Comparison of ENCODE assay signal across 12 cellular contexts in genomic region chr4:165079476-165079875, GRCh38. TPM values are rescaled to one million over a fixed set of nuclear protein-coding genes. Genes with fewer than 3 reads are reported as not detected.
DNase-seq lines count a peak whose midpoint lies in the region; ATAC-seq, FAIRE-seq and TF ChIP-seq lines count a peak whose summit lies in the region.
"Had no signal": no experiment of that assay in that cellular context is flagged by ENCODE, and none has a peak within 500 bp of the region (broad histone marks: within the 10 kb centered on the region; RNA-seq: fewer than 3 reads in every experiment).

No MANE protein-coding gene starts in this region.

- no peaks in the 10 kb centered on the region for H3K4me1 ChIP-seq in GM12878 (ENCODE audit: control insufficient read depth, insufficient read depth, low read length)

- H3K4me1 Mint-ChIP-seq in activated CD4-positive, alpha-beta T cell treated with anti-CD3 and anti-CD28 coated beads for 36 hours, result no peaks in the 10 kb centered on the region

- no peaks in the 10 kb centered on the region for H3K9me3 ChIP-seq in GM12878 (replicated peaks; ENCODE audit: control insufficient read depth, insufficient read depth, low read length)

- H4K20me1 ChIP-seq in GM12878 (ENCODE audit: control insufficient read depth, insufficient read depth), result no peaks in the 10 kb centered on the region

- no peak overlapping the region for H3K9ac ChIP-seq in GM12878 (ENCODE audit: control insufficient read depth, insufficient read depth, low read length)

- ATAC-seq in GM12878, result no peak
- ATAC-seq in left colon, result peak; percentile 80
- no peak for ATAC-seq in activated CD4-positive, alpha-beta T cell treated with anti-CD3 and anti-CD28 coated beads for 36 hours
- ATAC-seq in sciatic nerve, result no peak
- ATAC-seq: natural killer cell treated with Interleukin-12 subunit alpha and Interleukin-12 subunit beta and Interleukin-15 and Interleukin-18, amount 100 ng/mL, for 72 hours had no signal

- H3K36me3 Mint-ChIP-seq in activated CD4-positive, alpha-beta T cell treated with anti-CD3 and anti-CD28 coated beads for 36 hours (ENCODE audit: low read depth), result peaks cover 14% of the 10 kb centered on the region
- H3K36me3 Mint-ChIP-seq: natural killer cell treated with Interleukin-12 subunit alpha and Interleukin-12 subunit beta and Interleukin-15 and Interleukin-18, amount 100 ng/mL, for 72 hours had no signal

- H3K36me3 ChIP-seq in GM12878 (ENCODE audit: control insufficient read depth in 2 of 2, insufficient read depth in 2 of 2, low read length in 1 of 2), result no peaks in the 10 kb centered on the region; a peak in 1 of 4 replicates

- no peak overlapping the region for H3K27ac Mint-ChIP-seq in activated CD4-positive, alpha-beta T cell treated with anti-CD3 and anti-CD28 coated beads for 36 hours
- H3K27ac Mint-ChIP-seq: natural killer cell treated with Interleukin-12 subunit alpha and Interleukin-12 subunit beta and Interleukin-15 and Interleukin-18, amount 100 ng/mL, for 72 hours had no signal

- no peak overlapping the region for H3K27ac ChIP-seq in GM12878 (ENCODE audit: control insufficient read depth, insufficient read depth)

- H3K4me3 ChIP-seq in GM12878, result no peak overlapping the region

- no peak for TF ChIP-seq POLR2A in GM12878 (IDR thresholded peaks at IDR 0.05; ENCODE audit: low read depth, low read length)

- POLR2A ChIA-PET in GM12878 (lab: Charles Lee), result no interaction called here
- POLR2A ChIA-PET in activated CD4-positive, alpha-beta T cell treated with anti-CD3 and anti-CD28 coated beads for 36 hours (lab: Charles Lee), result no interaction called here

- DNase-seq in G401 (ENCODE audit: low spot score), result peak; percentile 72
- DNase-seq in NAMALWA (ENCODE audit: low spot score), result peak; percentile 17
- DNase-seq in GM12878 (ENCODE audit: low read depth, low spot score), result no peak
- peak; percentile 76 to 77 for DNase-seq in left colon
- DNase-seq in activated CD4-positive, alpha-beta T cell treated with anti-CD3 and anti-CD28 coated beads for 36 hours, result no peak
- no peak for DNase-seq in sciatic nerve (ENCODE audit: low spot score)
- no peak for DNase-seq in effector CD4-positive, alpha-beta T cell
- DNase-seq in GM19239 (ENCODE audit: insufficient read length, low spot score), result no peak
- DNase-seq: SIG-M5; stimulated activated CD8-positive, alpha-beta memory T cell treated with anti-CD3 and anti-CD28 coated beads, Interleukin-4, amount 100 ng/mL, for 48 hours had no signal

- RAD21 ChIA-PET in GM12878 (lab: Charles Lee; ENCODE audit: unreplicated experiment), result no interaction called here

- H3K4me2 ChIP-seq in GM12878 (ENCODE audit: control insufficient read depth, insufficient read depth), result no peak overlapping the region

- SMC1A ChIA-PET in GM12878 (lab: Charles Lee; ENCODE audit: uncharacterized antibody, unreplicated experiment), result no interaction called here

- intact Hi-C loops in GM12878 (cut with micrococcal nuclease; ENCODE audit: unreplicated experiment), result no loop called here
- intact Hi-C loops in left colon (cut with DNase I, micrococcal nuclease), result no loop called here
- intact Hi-C loops in activated CD4-positive, alpha-beta T cell treated with anti-CD3 and anti-CD28 coated beads for 36 hours (cut with DNase I, micrococcal nuclease), result no loop called here
- intact Hi-C loops in sciatic nerve (cut with DNase I), result no loop called here

- TF ChIP-seq EP300 in GM12878 (IDR thresholded peaks at IDR 0.05; ENCODE audit: borderline replicate concordance in 1 of 2, control insufficient read depth in 1 of 2, low read depth in 2 of 2, low read length in 2 of 2), result no peak

- no peaks in the 10 kb centered on the region for H3K27me3 ChIP-seq in GM12878 (replicated peaks in 1 of 2; ENCODE audit: control insufficient read depth in 2 of 2, insufficient read depth in 2 of 2, low read length in 1 of 2)

- H3K27me3 Mint-ChIP-seq in activated CD4-positive, alpha-beta T cell treated with anti-CD3 and anti-CD28 coated beads for 36 hours, result no peaks in the 10 kb centered on the region
- H3K27me3 Mint-ChIP-seq: natural killer cell treated with Interleukin-12 subunit alpha and Interleukin-12 subunit beta and Interleukin-15 and Interleukin-18, amount 100 ng/mL, for 72 hours had no signal

- in situ Hi-C loops in G401 (cut with HindIII; ENCODE audit: low sequenced_read_pairs) (no loop called here), GM12878 (cut with MboI) (no loop called here)

- CTCF ChIA-PET in GM12878 (lab: Yijun Ruan, JAX), result interaction anchor here (0.9 kb wide), 1 partner anchor 18 kb away, joined by 3 read pairs; no protein-coding TSS in a partner anchor
- CTCF ChIA-PET in activated CD4-positive, alpha-beta T cell treated with anti-CD3 and anti-CD28 coated beads for 36 hours (lab: Charles Lee), result no interaction called here

- H2AFZ ChIP-seq in GM12878 (ENCODE audit: control insufficient read depth, low read depth, low read length), result no peak overlapping the region

- no TSS peak for BruUV-seq in GM12878 (replicated peaks; lab: Mats Ljungman, UMichigan)

- H3K9me3 Mint-ChIP-seq in activated CD4-positive, alpha-beta T cell treated with anti-CD3 and anti-CD28 coated beads for 36 hours (ENCODE audit: low read depth), result no peaks in the 10 kb centered on the region
- H3K9me3 Mint-ChIP-seq: natural killer cell treated with Interleukin-12 subunit alpha and Interleukin-12 subunit beta and Interleukin-15 and Interleukin-18, amount 100 ng/mL, for 72 hours had no signal

- 78% methylated on average over 6 of the region's 6 CpGs for WGBS in GM12878 (ENCODE audit: insufficient coverage, insufficient replicate concordance, low lambda C conversion rate, missing lambda C conversion rate)

- no peaks in the 10 kb centered on the region for H3K79me2 ChIP-seq in GM12878 (ENCODE audit: control insufficient read depth, insufficient read depth, low read length)

- TF ChIP-seq CTCF in GM12878 (IDR thresholded peaks at IDR 0.05 in 2 of 3, conservative IDR thresholded peaks at IDR 0.05 in 1 of 3; ENCODE audit: control insufficient read depth in 2 of 3, extremely low read depth in 1 of 3, insufficient read depth in 1 of 3, low read depth in 3 of 3, low read length in 3 of 3), result no peak

- TF ChIP-seq RAD21 in GM12878 (IDR thresholded peaks at IDR 0.05; ENCODE audit: insufficient read depth, low read depth, low read length), result no peak

- no peak for FAIRE-seq in GM12878 (lab: Jason Lieb, UNC)
- FAIRE-seq in GM19239 (lab: Jason Lieb, UNC), result no peak

- no peak overlapping the region for H3K4me3 Mint-ChIP-seq in activated CD4-positive, alpha-beta T cell treated with anti-CD3 and anti-CD28 coated beads for 36 hours
- H3K4me3 Mint-ChIP-seq: natural killer cell treated with Interleukin-12 subunit alpha and Interleukin-12 subunit beta and Interleukin-15 and Interleukin-18, amount 100 ng/mL, for 72 hours had no signal

RNA-seq across cellular contexts. Expression of gene TRIM75, which starts 25.8 kb away (rescaled TPM):
- not detected in 2 replicates for total RNA-seq in G401 (2014; rRNA removed; shearing (Covaris generic))
- total RNA-seq in GM12878 (2013; cell fraction: nucleolus; rRNA removed), result not detected in 2 replicates
- total RNA-seq in GM12878 (2014; rRNA removed), result not detected in 2 replicates
- total RNA-seq in GM12878 (2014; rRNA removed; fragmentation: Illumina TruSeq; extraction: Trizol), result not detected in 2 replicates
- total RNA-seq in GM12878 (2021), result not detected in 2 replicates
- not detected for polyA plus RNA-seq in GM12878 (2011; ENCODE audit: low read depth)
- not detected in 2 replicates for polyA plus RNA-seq in GM12878 (2011; rRNA removed)
- not detected in 2 replicates for polyA plus RNA-seq in GM12878 (2011; cell fraction: cytosol; rRNA removed)
- polyA plus RNA-seq in GM12878 (2011; cell fraction: nucleus; rRNA removed), result not detected in 2 replicates
- not detected in 2 replicates for polyA plus RNA-seq in GM12878 (2012)
- polyA plus RNA-seq in GM12878 (2014; fragmentation: Illumina TruSeq; extraction: Trizol), result not detected in 2 replicates
- not detected for polyA plus RNA-seq in GM12878 (2014; fragmentation: Nextera tagmentation; extraction: Ambion mirVana)
- polyA plus RNA-seq in GM12878 (2014; rRNA removed), result not detected in 2 replicates
- not detected for polyA plus RNA-seq in GM12878 (2016; fragmentation: Nextera tagmentation; extraction: Ambion mirVana)
- not detected in 2 replicates for polyA minus RNA-seq in GM12878 (2011; rRNA and poly(A)+ RNA removed)
- not detected in 2 replicates for polyA minus RNA-seq in GM12878 (2011; cell fraction: cytosol; rRNA and poly(A)+ RNA removed)
- not detected in 2 replicates for polyA minus RNA-seq in GM12878 (2011; cell fraction: nucleus; rRNA and poly(A)+ RNA removed)
- not detected for total RNA-seq in left colon
- not detected for total RNA-seq in activated CD4-positive, alpha-beta T cell treated with anti-CD3 and anti-CD28 coated beads for 36 hours
- not detected for total RNA-seq in sciatic nerve
- total RNA-seq: natural killer cell treated with Interleukin-12 subunit alpha and Interleukin-12 subunit beta and Interleukin-15 and Interleukin-18, amount 100 ng/mL, for 72 hours had no signal
- polyA plus RNA-seq: esophagus had no signal

RNA-seq across cellular contexts. Expression of gene TMEM192, which starts 33.2 kb away (rescaled TPM):
- 8.3 and 17.5 TPM in 2 replicates for total RNA-seq in G401 (2014; rRNA removed; shearing (Covaris generic))
- 4.6 and 5.8 TPM in 2 replicates for total RNA-seq in GM12878 (2013; cell fraction: nucleolus; rRNA removed)
- total RNA-seq in GM12878 (2014; rRNA removed) (10.0 and 16.0 TPM in 2 replicates), GM12878 (2014; rRNA removed; fragmentation: Illumina TruSeq; extraction: Trizol) (10.1 and 10.4 TPM in 2 replicates), GM12878 (2021) (8.9 and 10.6 TPM in 2 replicates), left colon (10 to 100 TPM; 19.4 TPM), sciatic nerve (22.1 TPM)
- 7.0 TPM for polyA plus RNA-seq in GM12878 (2011; ENCODE audit: low read depth)
- polyA plus RNA-seq in GM12878 (2011; rRNA removed) (11.3 and 13.1 TPM in 2 replicates), GM12878 (2014; fragmentation: Illumina TruSeq; extraction: Trizol) (13.2 and 16.0 TPM in 2 replicates), GM12878 (2014; fragmentation: Nextera tagmentation; extraction: Ambion mirVana) (1 to 10 TPM; 1.8 to 3.8 TPM), GM12878 (2014; rRNA removed) (8.6 and 10.7 TPM in 2 replicates), GM12878 (2016; fragmentation: Nextera tagmentation; extraction: Ambion mirVana) (10 to 100 TPM; 10.0 to 13.1 TPM)
- 6.8 and 10.3 TPM in 2 replicates for polyA plus RNA-seq in GM12878 (2011; cell fraction: cytosol; rRNA removed)
- 1.1 and 2.6 TPM in 2 replicates for polyA plus RNA-seq in GM12878 (2011; cell fraction: nucleus; rRNA removed)
- 6.1 and 8.5 TPM in 2 replicates for polyA plus RNA-seq in GM12878 (2012)
- 8.6 and 16.5 TPM in 2 replicates for polyA minus RNA-seq in GM12878 (2011; rRNA and poly(A)+ RNA removed)
- polyA minus RNA-seq in GM12878 (2011; cell fraction: cytosol; rRNA and poly(A)+ RNA removed), result 3.7 and 6.3 TPM in 2 replicates
- 0.73 and 2.0 TPM in 2 replicates for polyA minus RNA-seq in GM12878 (2011; cell fraction: nucleus; rRNA and poly(A)+ RNA removed)
- total RNA-seq in activated CD4-positive, alpha-beta T cell treated with anti-CD3 and anti-CD28 coated beads for 36 hours, result 1 to 10 TPM; 8.8 TPM

RNA-seq across cellular contexts. Expression of gene TRIM60, which starts 47.7 kb away (rescaled TPM):
- not detected in 2 replicates for total RNA-seq in G401 (2014; rRNA removed; shearing (Covaris generic))
- not detected in 2 replicates for total RNA-seq in GM12878 (2013; cell fraction: nucleolus; rRNA removed)
- total RNA-seq in GM12878 (2014; rRNA removed), result not detected in 2 replicates
- not detected in 2 replicates for total RNA-seq in GM12878 (2014; rRNA removed; fragmentation: Illumina TruSeq; extraction: Trizol)
- total RNA-seq in GM12878 (2021), result not detected in 2 replicates
- not detected for polyA plus RNA-seq in GM12878 (2011; ENCODE audit: low read depth)
- not detected in 2 replicates for polyA plus RNA-seq in GM12878 (2011; rRNA removed)
- polyA plus RNA-seq in GM12878 (2011; cell fraction: cytosol; rRNA removed), result not detected in 2 replicates
- not detected in 2 replicates for polyA plus RNA-seq in GM12878 (2011; cell fraction: nucleus; rRNA removed)
- not detected in 2 replicates for polyA plus RNA-seq in GM12878 (2012)
- not detected in 2 replicates for polyA plus RNA-seq in GM12878 (2014; fragmentation: Illumina TruSeq; extraction: Trizol)
- polyA plus RNA-seq in GM12878 (2014; fragmentation: Nextera tagmentation; extraction: Ambion mirVana), result not detected
- polyA plus RNA-seq in GM12878 (2014; rRNA removed), result not detected in 2 replicates
- polyA plus RNA-seq in GM12878 (2016; fragmentation: Nextera tagmentation; extraction: Ambion mirVana), result not detected
- not detected in 2 replicates for polyA minus RNA-seq in GM12878 (2011; rRNA and poly(A)+ RNA removed)
- not detected in 2 replicates for polyA minus RNA-seq in GM12878 (2011; cell fraction: cytosol; rRNA and poly(A)+ RNA removed)
- not detected in 2 replicates for polyA minus RNA-seq in GM12878 (2011; cell fraction: nucleus; rRNA and poly(A)+ RNA removed)
- not detected for total RNA-seq in left colon
- not detected for total RNA-seq in activated CD4-positive, alpha-beta T cell treated with anti-CD3 and anti-CD28 coated beads for 36 hours
- total RNA-seq in sciatic nerve, result not detected
- total RNA-seq: natural killer cell treated with Interleukin-12 subunit alpha and Interleukin-12 subunit beta and Interleukin-15 and Interleukin-18, amount 100 ng/mL, for 72 hours had no signal
- polyA plus RNA-seq: esophagus had no signal

Comparison
In these comparisons a context has a peak if more than half of its experiments do, and no peak if none do; other contexts are left out.
1. DNase-seq: peak in G401 (single experiment), NAMALWA (single experiment) and left colon (2 of 2); none in GM12878 (single experiment), activated CD4-positive, alpha-beta T cell treated with anti-CD3 and anti-CD28 coated beads for 36 hours (single experiment), sciatic nerve (single experiment), effector CD4-positive, alpha-beta T cell (single experiment) and GM19239 (single experiment).